8 cellular contexts compared by ENCODE assay signal in genomic region chr1:65254320-65255087, GRCh38. TPM values are rescaled to one million over a fixed set of nuclear protein-coding genes. Genes with fewer than 3 reads are reported as not detected.
DNase-seq lines count a peak whose midpoint lies in the region; ATAC-seq and TF ChIP-seq lines count a peak whose summit lies in the region.

No MANE protein-coding gene starts in this region.

- TF ChIP-seq POLR2A in GM19099 (IDR thresholded peaks at IDR 0.05; ENCODE audit: extremely low read depth, insufficient read length, low read depth): peak; percentile 63

- H4K20me1 ChIP-seq in BLaER1: no peaks in the 10 kb centered on the region

- H3K36me3 ChIP-seq in BLaER1 (no peaks in the 10 kb centered on the region), lung (ENCODE audit: control insufficient read depth in 2 of 2, insufficient read depth in 2 of 2, low read length in 2 of 2) (no peaks in the 10 kb centered on the region)

- peak overlapping the region; percentile 96 for H3K4me2 ChIP-seq in BLaER1

- peak overlapping the region; percentile 70 for H3K9ac ChIP-seq in BLaER1

- WGBS in lung, 2 donors: 0% methylated on average over 80 to 92 of the region's 92 CpGs

- peaks cover 10% of the 10 kb centered on the region for H3K4me1 ChIP-seq in BLaER1
- peaks cover 0 to 5% of the 10 kb centered on the region in 2 donors for H3K4me1 ChIP-seq in lung (ENCODE audit: control insufficient read depth in 2 of 2, insufficient read depth in 2 of 2, low read length in 2 of 2)

- ATAC-seq in HG03342 (IDR thresholded peaks at IDR 0.05; ENCODE audit: unreplicated experiment): peak; percentile 97
- ATAC-seq in lung (ENCODE audit: insufficient read depth, low FRiP score): peak; percentile 97

- H3K27ac ChIP-seq in BLaER1 (peak overlapping the region; percentile 53; the same call in 1 of the 2 replicates), lung (ENCODE audit: low read depth in 1 of 2, low read length in 1 of 2) (peak overlapping the region; percentile 70 to 73)

- H3K9me3 ChIP-seq in BLaER1 (no peaks in the 10 kb centered on the region), lung (ENCODE audit: control insufficient read depth in 2 of 2, insufficient read depth in 1 of 2, low read length in 1 of 2) (no peaks in the 10 kb centered on the region)

- H3K4me3 ChIP-seq in BLaER1 (peak overlapping the region; percentile 74), lung (peak overlapping the region; percentile 82)

- H3K27me3 ChIP-seq in BLaER1: peaks cover 11% of the 10 kb centered on the region; the same call in 1 of the 2 replicates
- H3K27me3 ChIP-seq in lung (ENCODE audit: control insufficient read depth, insufficient read depth): no peaks in the 10 kb centered on the region

- DNase-seq in NCI-H510A (lab: John Stamatoyannopoulos, UW) (peak; percentile 88), dermis blood vessel endothelial cell (peak; percentile 79), lung (ENCODE audit: low spot score) (peak; percentile 71)
- peak; percentile 62 to 66 for DNase-seq in activated CD4-positive, alpha-beta T cell treated with anti-CD3 and anti-CD28 coated beads, Interleukin-2, amount 50 U/mL, for 24 hours (ENCODE audit: low read depth in 1 of 2, low spot score in 1 of 2)
- DNase-seq in stimulated activated CD4-positive, alpha-beta T cell treated with anti-CD3 and anti-CD28 coated beads, TNF-alpha, amount 100 ng/mL, for 4 hours (ENCODE audit: low read depth in 3 of 3): peak; percentile 65 to 75 (median 72)

- no peak for TF ChIP-seq CTCF in lung (IDR thresholded peaks at IDR 0.05; ENCODE audit: control extremely low read depth, extremely low read depth)

RNA-seq across cellular contexts. Expression of gene DNAJC6, which starts 54.8 kb away (rescaled TPM):
- total RNA-seq in dermis blood vessel endothelial cell (11.7 and 11.9 TPM in 2 replicates), lung (1 to 10 TPM; 4.6 to 5.0 TPM)
- polyA plus RNA-seq in lung: 1 to 10 TPM in 1 of 2 donors, under 1 TPM in 1; 0.96 to 1.4 TPM

Comparison
In these comparisons a context has a peak if more than half of its experiments do, and no peak if none do; other contexts are left out.
1. Peak in every context shown above with its lines: DNase-seq, ATAC-seq, H3K4me3 ChIP-seq and H3K27ac ChIP-seq.